Comparison of ENCODE assay signal across 9 cellular contexts in genomic region chr15:68187559-68187958, GRCh38. TPM values are rescaled to one million over a fixed set of nuclear protein-coding genes. Genes with fewer than 3 reads are reported as not detected.
A peak's percentile ranks its signal among the peaks of the same experiment; 100 is the strongest.
DNase-seq lines count a peak whose midpoint lies in the region; ATAC-seq and TF ChIP-seq lines count a peak whose summit lies in the region.
"Had no signal": no experiment of that assay in that cellular context is flagged by ENCODE, and none has a peak within 500 bp of the region (broad histone marks: within the 10 kb centered on the region; RNA-seq: fewer than 3 reads in every experiment).

No MANE protein-coding gene starts in this region.

- WGBS in sigmoid colon, 2 donors: 13 to 47% methylated on average over 9 of the region's 9 CpGs

- H3K27ac ChIP-seq in SK-N-MC: peak overlapping the region; percentile 60; the same call in 1 of the 2 replicates
- peak overlapping the region; percentile 76 to 85 (median 78) for H3K27ac ChIP-seq in sigmoid colon

- POLR2A ChIA-PET in HEK293T (lab: Yijun Ruan, JAX): no interaction called here

- intact Hi-C loops in sigmoid colon (cut with DNase I): no loop called here

- H3K4me1 ChIP-seq in sigmoid colon: peaks cover 0 to 61% (median 53%) of the 10 kb centered on the region in 4 donors

- ATAC-seq in GM18867 (IDR thresholded peaks at IDR 0.05; ENCODE audit: unreplicated experiment) (no peak), GM19397 (IDR thresholded peaks at IDR 0.05; ENCODE audit: unreplicated experiment) (no peak)

- in situ Hi-C loops in G401 (cut with HindIII; ENCODE audit: low sequenced_read_pairs): no loop called here

- H3K9ac ChIP-seq in SK-N-MC (ENCODE audit: insufficient read length): no peak overlapping the region

- no peak overlapping the region for H3K4me3 ChIP-seq in SK-N-MC
- peak overlapping the region in 3 of 4 donors; percentile 7 to 21 (median 12) for H3K4me3 ChIP-seq in sigmoid colon

- peak; percentile 92 for DNase-seq in G401 (ENCODE audit: low spot score)
- DNase-seq in SK-N-MC (ENCODE audit: low read depth, low spot score): no peak
- DNase-seq in fibroblast of peridontal ligament (ENCODE audit: extremely low read depth): peak; percentile 87
- peak; percentile 85 for DNase-seq in sigmoid colon
- DNase-seq in HEK293T (ENCODE audit: extremely low spot score): no peak
- DNase-seq in SW480 (ENCODE audit: low spot score): no peak
- DNase-seq: effector CD4-positive, alpha-beta T cell had no signal

- H3K36me3 ChIP-seq in SK-N-MC (ENCODE audit: insufficient read depth, low read length) (peaks cover 61% of the 10 kb centered on the region), sigmoid colon (peaks cover 5 to 33% (median 10%) of the 10 kb centered on the region in 4 donors)

- no peak for TF ChIP-seq CTCF in sigmoid colon (IDR thresholded peaks at IDR 0.05)

- H3K9me3 ChIP-seq in SK-N-MC (ENCODE audit: low read depth, low read length): no peaks in the 10 kb centered on the region
- H3K9me3 ChIP-seq in sigmoid colon: no peaks in the 10 kb centered on the region

- no peak for TF ChIP-seq EP300 in sigmoid colon (IDR thresholded peaks at IDR 0.05)

- no peaks in the 10 kb centered on the region for H3K27me3 ChIP-seq in sigmoid colon

- CTCF ChIA-PET in HEK293T (lab: Yijun Ruan, JAX): no interaction called here

- TF ChIP-seq POLR2A in sigmoid colon (IDR thresholded peaks at IDR 0.05): no peak

TF ChIP-seq in HEK293T, 16 proteins besides CTCF, POLR2A, EP300 and RAD21:
- TF ChIP-seq ELF4 (IDR thresholded peaks at IDR 0.05) (no peak), BHLHE40 (IDR thresholded peaks at IDR 0.05; ENCODE audit: borderline replicate concordance) (no peak), TARDBP (IDR thresholded peaks at IDR 0.05) (no peak), SP1 (IDR thresholded peaks at IDR 0.05) (no peak), SUZ12 (IDR thresholded peaks at IDR 0.05) (no peak), FOXA1 (IDR thresholded peaks at IDR 0.05) (no peak), FOXK2 (IDR thresholded peaks at IDR 0.05) (no peak), L3MBTL2 (conservative IDR thresholded peaks at IDR 0.05) (no peak), HDGF (IDR thresholded peaks at IDR 0.05; ENCODE audit: borderline replicate concordance) (no peak)

RNA-seq across cellular contexts. Expression of gene CALML4, which starts 17.6 kb away (rescaled TPM):
- 1.1 and 2.4 TPM in 2 replicates for total RNA-seq in G401 (2014; rRNA removed; shearing (Covaris generic))
- total RNA-seq in sigmoid colon: 10 to 100 TPM in 1 of 4 donors, 1 to 10 TPM in 3; 3.9 to 10.9 (median 5.4) TPM
- 100 to 1,000 TPM; 154 to 309 (median 214) TPM for polyA plus RNA-seq in sigmoid colon

RNA-seq across cellular contexts. Expression of gene CLN6, which starts 42.0 kb away (rescaled TPM):
- 36.4 and 43.4 TPM in 2 replicates for total RNA-seq in G401 (2014; rRNA removed; shearing (Covaris generic))
- total RNA-seq in sigmoid colon: 10 to 100 TPM in 3 of 4 donors, 1 to 10 TPM in 1; 9.3 to 17.4 (median 12.7) TPM
- polyA plus RNA-seq in sigmoid colon: 10 to 100 TPM in 1 of 3 donors, 1 to 10 TPM in 2; 5.4 to 43.3 (median 7.2) TPM

Comparison
In these comparisons a context has a peak if more than half of its experiments do, and no peak if none do; other contexts are left out.
1. DNase-seq: peak in G401 (single experiment), fibroblast of peridontal ligament (single experiment) and sigmoid colon (single experiment); none in SK-N-MC (single experiment), HEK293T (single experiment) and SW480 (single experiment).